8 cellular contexts compared by ENCODE assay signal in the genomic region with DNA sequence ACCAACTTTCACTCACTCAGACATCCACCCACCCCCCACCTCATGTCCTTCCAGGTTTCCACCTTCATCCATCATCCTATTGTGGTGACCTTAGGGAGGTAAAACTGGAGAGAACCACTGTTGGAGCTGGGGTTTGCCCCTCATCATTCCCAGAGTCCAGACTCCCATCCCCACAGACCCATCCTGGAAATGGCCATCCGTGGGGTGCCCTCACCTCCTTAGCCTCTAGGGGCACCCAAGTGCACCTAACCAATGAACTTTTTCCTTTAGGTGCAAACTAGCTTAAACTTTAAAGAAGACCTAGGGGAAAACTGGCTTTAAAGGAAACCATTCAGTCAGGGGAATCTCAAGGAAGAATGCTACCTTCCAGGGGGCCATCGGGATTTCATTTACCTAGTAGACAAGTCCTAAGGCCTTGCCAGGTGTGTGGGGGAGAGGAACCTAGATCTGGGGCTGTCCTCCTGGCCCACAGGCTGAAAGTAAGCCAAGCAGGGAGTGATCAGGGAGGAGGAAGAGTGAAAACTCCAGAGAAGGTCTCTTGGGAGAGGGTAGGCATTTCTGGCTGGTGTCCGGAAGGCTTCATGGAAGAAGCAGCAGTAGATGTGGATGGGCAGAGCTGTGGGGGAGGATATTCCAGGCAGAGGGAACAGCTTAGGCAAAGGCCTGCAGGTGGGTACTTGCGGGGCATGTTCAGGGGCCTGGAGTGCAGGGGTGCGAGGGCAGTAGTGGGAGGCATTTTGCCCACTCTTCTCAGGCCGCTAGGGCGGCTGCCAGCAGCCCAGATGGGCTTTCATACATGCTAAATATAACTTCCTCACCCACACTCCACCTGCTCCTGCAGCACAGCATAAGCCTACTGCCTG. TPM values are rescaled to one million over a fixed set of nuclear protein-coding genes. Genes with fewer than 3 reads are reported as not detected.
DNase-seq lines count a peak whose midpoint lies in the region; ATAC-seq and TF ChIP-seq lines count a peak whose summit lies in the region.

No MANE protein-coding gene starts in this region.

- H3K27ac ChIP-seq in adrenal gland = no peak overlapping the region
- H3K27ac ChIP-seq in liver (ENCODE audit: low read depth in 1 of 2, low read length in 2 of 2) = peak overlapping the region; percentile 77 to 87

- no peak for TF ChIP-seq POLR2A in adrenal gland (IDR thresholded peaks at IDR 0.05)

- DNase-seq in NCI-H524 (lab: John Stamatoyannopoulos, UW) (peak; percentile 7 to 33), NCI-H524 treated with DMSO at 0.1 percent for 48 hours (lab: John Stamatoyannopoulos, UW) (no peak), LoVo (ENCODE audit: low spot score) (peak; percentile 46), adrenal gland (peak in 3 of 7 donors; percentile 30 to 39 (median 34))
- no peak for DNase-seq in NK-92 treated with Interleukin-12 subunit alpha and Interleukin-12 subunit beta, amount 100 ng/mL, for 24 hours (lab: John Stamatoyannopoulos, UW)

- 72 to 81% (median 79%) methylated on average over 7 of the region's 7 CpGs for WGBS in adrenal gland, 4 donors
- 76% methylated on average over 7 of the region's 7 CpGs for WGBS in liver

- intact Hi-C loops in adrenal gland (cut with DNase I) = no loop called here

- H3K4me3 ChIP-seq in adrenal gland = no peak overlapping the region
- H3K4me3 ChIP-seq in liver (ENCODE audit: low read depth in 1 of 3, low read length in 3 of 3) = no peak overlapping the region

- TF ChIP-seq RAD21 in liver (IDR thresholded peaks at IDR 0.05) = peak in 1 of 2 donors; percentile 51

- no peak overlapping the region for H3K9ac ChIP-seq in liver (ENCODE audit: low read depth in 1 of 2, low read length in 2 of 2)

- H3K4me1 ChIP-seq in adrenal gland (replicated peaks in 1 of 2) (peaks cover 15 to 23% of the 10 kb centered on the region in 2 donors), liver (ENCODE audit: control insufficient read depth in 4 of 4, insufficient read depth in 4 of 4, low read length in 3 of 4) (peaks cover 32 to 80% (median 63%) of the 10 kb centered on the region in 4 donors)

- TF ChIP-seq CTCF in adrenal gland (IDR thresholded peaks at IDR 0.05) (peak; percentile 23 to 54 (median 46)), liver (IDR thresholded peaks at IDR 0.05; ENCODE audit: low read depth, low read length, missing input control) (peak; percentile 49)

- no peak for ATAC-seq in HG03175 (IDR thresholded peaks at IDR 0.05; ENCODE audit: unreplicated experiment)
- no peak for ATAC-seq in GM18511 (IDR thresholded peaks at IDR 0.05; ENCODE audit: unreplicated experiment)

- H3K27me3 ChIP-seq in adrenal gland = no peaks in the 10 kb centered on the region
- no peaks in the 10 kb centered on the region for H3K27me3 ChIP-seq in liver (ENCODE audit: control insufficient read depth in 4 of 4, insufficient read depth in 4 of 4, low read length in 3 of 4)

- no peaks in the 10 kb centered on the region for H3K36me3 ChIP-seq in adrenal gland (replicated peaks in 1 of 2)
- no peaks in the 10 kb centered on the region for H3K36me3 ChIP-seq in liver (ENCODE audit: control insufficient read depth in 4 of 4, insufficient read depth in 3 of 4, low read depth in 1 of 4, low read length in 3 of 4)

- H3K9me3 ChIP-seq in adrenal gland (replicated peaks in 1 of 3) = no peaks in the 10 kb centered on the region
- no peaks in the 10 kb centered on the region for H3K9me3 ChIP-seq in liver (ENCODE audit: control insufficient read depth in 4 of 4, low read length in 3 of 4)

TF ChIP-seq in liver, 16 proteins besides CTCF, POLR2A, EP300 and RAD21:
- TF ChIP-seq, protein P1, sequence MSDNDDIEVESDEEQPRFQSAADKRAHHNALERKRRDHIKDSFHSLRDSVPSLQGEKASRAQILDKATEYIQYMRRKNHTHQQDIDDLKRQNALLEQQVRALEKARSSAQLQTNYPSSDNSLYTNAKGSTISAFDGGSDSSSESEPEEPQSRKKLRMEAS (IDR thresholded peaks at IDR 0.05) = no peak
- TF ChIP-seq HNF4G (IDR thresholded peaks at IDR 0.05) (no peak), EGR1 (IDR thresholded peaks at IDR 0.05; ENCODE audit: low read depth in 2 of 2) (no peak), JUND (IDR thresholded peaks at IDR 0.05) (no peak), RXRA (IDR thresholded peaks at IDR 0.05) (no peak)

RNA-seq across cellular contexts. Expression of a gene that starts 11.6 kb away (rescaled TPM):
- 10 to 100 TPM in 6 of 8 donors, 1 to 10 TPM in 2; 4.4 to 36.3 (median 15.5) TPM for total RNA-seq in adrenal gland
- polyA plus RNA-seq in adrenal gland = 10 to 100 TPM in 2 of 3 donors, 1 to 10 TPM in 1; 2.3 to 19.8 (median 18.5) TPM
- 10 to 100 TPM; 10.2 to 53.8 TPM for total RNA-seq in liver
- polyA plus RNA-seq in liver = 10 to 100 TPM; 30.7 to 35.8 TPM

RNA-seq across cellular contexts. Expression of a gene that starts 15.0 kb away (rescaled TPM):
- total RNA-seq in adrenal gland (not detected), liver (1 to 10 TPM in 1 of 2 donors, under 1 TPM in 1; 0.23 to 1.0 TPM)
- polyA plus RNA-seq in adrenal gland (not detected), liver (under 1 TPM; 0.33 to 0.60 TPM)

RNA-seq across cellular contexts. Expression of a gene that starts 17.8 kb away (rescaled TPM):
- total RNA-seq in adrenal gland = 100 to 1,000 TPM; 109 to 398 (median 164) TPM
- polyA plus RNA-seq in adrenal gland = 100 to 1,000 TPM in 1 of 3 donors, 10 to 100 TPM in 2; 85.7 to 147 (median 97.4) TPM
- total RNA-seq in liver = 100 to 1,000 TPM; 279 to 478 TPM
- 100 to 1,000 TPM; 243 to 449 TPM for polyA plus RNA-seq in liver

RNA-seq across cellular contexts. Expression of a gene that starts 31.2 kb away (rescaled TPM):
- total RNA-seq in adrenal gland (not detected), liver (not detected)
- polyA plus RNA-seq in adrenal gland (not detected), liver (not detected)

RNA-seq across cellular contexts. Expression of a gene that starts 40.1 kb away (rescaled TPM):
- total RNA-seq in adrenal gland = under 1 TPM in 6 of 8 donors, not detected in 2; 0.11 to 0.69 (median 0.28) TPM
- under 1 TPM in 2 of 3 donors, not detected in 1; 0.47 to 0.80 TPM for polyA plus RNA-seq in adrenal gland
- total RNA-seq in liver = 100 to 1,000 TPM in 1 of 2 donors, 10 to 100 TPM in 1; 27.7 to 256 TPM
- 100 to 1,000 TPM; 294 to 328 TPM for polyA plus RNA-seq in liver

Comparison
In these comparisons a context has a peak if more than half of its experiments do, and no peak if none do; other contexts are left out.
1. DNase-seq: peak in NCI-H524 (2 of 2) and LoVo (single experiment); none in NCI-H524 treated with DMSO at 0.1 percent for 48 hours (single experiment) and NK-92 treated with Interleukin-12 subunit alpha and Interleukin-12 subunit beta, amount 100 ng/mL, for 24 hours (single experiment).
2. H3K27ac ChIP-seq: peak in liver (2 of 2); none in adrenal gland (0 of 5).